Comparison of ENCODE assay signal across 36 cellular contexts in the genomic region with DNA sequence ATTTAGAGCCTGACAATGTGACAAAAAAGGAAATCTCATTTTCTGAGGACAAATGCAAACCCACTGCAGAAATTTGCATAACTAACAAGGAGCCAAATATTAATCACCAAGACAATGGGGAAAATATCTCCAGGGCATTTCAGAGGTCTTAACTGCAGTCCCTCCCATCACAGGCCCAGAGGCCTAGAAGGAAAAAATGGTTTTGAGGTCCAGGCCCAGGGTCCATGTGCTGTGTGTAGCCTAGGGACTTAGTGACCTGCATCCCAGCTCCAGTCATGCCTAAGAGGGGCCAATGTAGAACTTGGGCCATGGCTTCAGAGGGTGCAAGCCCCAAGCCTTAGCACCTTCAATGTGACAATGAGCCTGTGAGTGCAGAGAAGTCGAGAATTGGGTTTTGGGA. TPM values are rescaled to one million over a fixed set of nuclear protein-coding genes. Genes with fewer than 3 reads are reported as not detected.
DNase-seq lines count a peak whose midpoint lies in the region; ATAC-seq, FAIRE-seq and TF ChIP-seq lines count a peak whose summit lies in the region.
"Had no signal": no experiment of that assay in that cellular context is flagged by ENCODE, and none has a peak within 500 bp of the region (broad histone marks: within the 10 kb centered on the region; RNA-seq: fewer than 3 reads in every experiment).

No MANE protein-coding gene starts in this region.

- H3K9me3 Mint-ChIP-seq in astrocyte (ENCODE audit: unreplicated experiment) = no peaks in the 10 kb centered on the region
- H3K9me3 Mint-ChIP-seq in WTC11 = peaks cover 30% of the 10 kb centered on the region

- ATAC-seq in WTC11 = no peak
- no peak for ATAC-seq in mucosa of descending colon
- ATAC-seq: A549; CD8-positive, alpha-beta T cell had no signal

- H3K9me3 ChIP-seq in HEK293 (ENCODE audit: control insufficient read depth, insufficient read depth, low read depth, low read length) (peaks cover 2% of the 10 kb centered on the region), astrocyte (ENCODE audit: insufficient read depth, low read depth, low read length) (no peaks in the 10 kb centered on the region), mucosa of descending colon (no peaks in the 10 kb centered on the region)
- H3K9me3 ChIP-seq: A549, BE2C, Caco-2 had no signal

- no peak for TF ChIP-seq CTCF in HEK293 (tag by site-specific recombination; IDR thresholded peaks at IDR 0.05)
- no peak for TF ChIP-seq CTCF in astrocyte (IDR thresholded peaks at IDR 0.05; ENCODE audit: insufficient read depth, low read depth, low read length)
- TF ChIP-seq CTCF in WTC11 (IDR thresholded peaks at IDR 0.05) = no peak
- TF ChIP-seq CTCF in mucosa of descending colon (IDR thresholded peaks at IDR 0.05) = no peak

- no peaks in the 10 kb centered on the region for H4K20me1 ChIP-seq in astrocyte (ENCODE audit: insufficient read depth, low read length)
- H4K20me1 ChIP-seq: BLaER1; BLaER1 treated with 17β-estradiol and CSF1 and Interleukin-3, amounts not matched to agents 10 nM and 100 nM had no signal

- H3K4me3 ChIP-seq in HEK293 (ENCODE audit: low read depth, low read length) = no peak overlapping the region
- H3K4me3 ChIP-seq in astrocyte (ENCODE audit: insufficient read depth, low read depth, low read length) = no peak overlapping the region
- no peak overlapping the region for H3K4me3 ChIP-seq in mucosa of descending colon
- H3K4me3 ChIP-seq: A549; BLaER1; BLaER1 treated with 17β-estradiol and CSF1 and Interleukin-3, amounts not matched to agents 10 nM and 100 nM had no signal

- peak; percentile 66 for FAIRE-seq in astrocyte (lab: Jason Lieb, UNC)
- FAIRE-seq: A204.1, A549, D721Med had no signal

- H3K36me3 Mint-ChIP-seq in astrocyte (ENCODE audit: low read depth, unreplicated experiment) (no peaks in the 10 kb centered on the region), WTC11 (peaks cover 20% of the 10 kb centered on the region)
- H3K36me3 Mint-ChIP-seq: CD14-positive monocyte; CD4-positive, CD25-positive, alpha-beta regulatory T cell had no signal

- H3K36me3 ChIP-seq in HEK293 (ENCODE audit: control insufficient read depth in 2 of 2, insufficient read depth in 1 of 2, low read length in 2 of 2) (no peaks in the 10 kb centered on the region), astrocyte (ENCODE audit: insufficient read depth, low read length) (no peaks in the 10 kb centered on the region), mucosa of descending colon (ENCODE audit: low read depth) (no peaks in the 10 kb centered on the region)
- H3K36me3 ChIP-seq: BE2C; BLaER1; BLaER1 treated with 17β-estradiol and CSF1 and Interleukin-3, amounts not matched to agents 10 nM and 100 nM had no signal

- H2AFZ ChIP-seq in astrocyte (ENCODE audit: low read depth, low read length) = no peak overlapping the region

- H3K27me3 Mint-ChIP-seq in astrocyte (ENCODE audit: low read depth, unreplicated experiment) = no peaks in the 10 kb centered on the region
- no peaks in the 10 kb centered on the region for H3K27me3 Mint-ChIP-seq in WTC11 (ENCODE audit: low read depth)
- H3K27me3 Mint-ChIP-seq: B cell; CD4-positive, alpha-beta memory T cell; CD4-positive, alpha-beta T cell had no signal

- H3K4me2 ChIP-seq in astrocyte (ENCODE audit: low read length) = no peak overlapping the region
- H3K4me2 ChIP-seq: A549; BLaER1; BLaER1 treated with 17β-estradiol and CSF1 and Interleukin-3, amounts not matched to agents 10 nM and 100 nM had no signal

- H3K4me1 Mint-ChIP-seq in astrocyte (ENCODE audit: low read depth, unreplicated experiment) (no peaks in the 10 kb centered on the region), WTC11 (peaks cover 19% of the 10 kb centered on the region)
- H3K4me1 Mint-ChIP-seq: CD14-positive monocyte; CD4-positive, CD25-positive, alpha-beta regulatory T cell; CD8-positive, alpha-beta memory T cell had no signal

- DNase-seq in astrocyte (ENCODE audit: low read depth) = no peak
- no peak for DNase-seq in WTC11 (ENCODE audit: low spot score)
- no peak for DNase-seq in mucosa of descending colon
- DNase-seq: 8988T; ACHN; AML-193; BE2C; C1 segment of cervical spinal cord; Caco-2; Calu3; CD4-positive, alpha-beta memory T cell; CD4-positive, alpha-beta T cell; CD4-positive, CD25-positive, alpha-beta regulatory T cell; CD8-positive, alpha-beta memory T cell; CD8-positive, alpha-beta T cell; COR-L47; DMS 273 treated with DMSO at 0.1 percent for 48 hours; DMS153; DMS53; DMS79; DMS79 treated with DMSO at 0.1 percent for 48 hours; DND-41; EL had no signal

- H3K27ac ChIP-seq in HEK293 (ENCODE audit: extremely low read depth, low read depth, low read length) (no peak overlapping the region), astrocyte (ENCODE audit: low read depth, low read length) (no peak overlapping the region)
- H3K27ac ChIP-seq: 22Rv1; A549; BLaER1; BLaER1 treated with 17β-estradiol and CSF1 and Interleukin-3, amounts not matched to agents 10 nM and 100 nM; C4-2B had no signal

- no peaks in the 10 kb centered on the region for H3K27me3 ChIP-seq in astrocyte (ENCODE audit: insufficient read depth, low read length)
- H3K27me3 ChIP-seq: BE2C had no signal

- CTCF ChIA-PET in HEK293 (lab: Yijun Ruan, JAX) = interaction anchor here (0.6 kb wide), 1 partner anchor 1091 kb away, joined by 3 read pairs; no protein-coding TSS in a partner anchor
- CTCF ChIA-PET in WTC11 (lab: Charles Lee) = no interaction called here

- H3K4me3 Mint-ChIP-seq in astrocyte (ENCODE audit: unreplicated experiment) = no peak overlapping the region
- H3K4me3 Mint-ChIP-seq in WTC11 = no peak overlapping the region
- H3K4me3 Mint-ChIP-seq: B cell; CD14-positive monocyte; CD4-positive, alpha-beta memory T cell; CD4-positive, alpha-beta T cell; CD4-positive, CD25-positive, alpha-beta regulatory T cell; CD8-positive, alpha-beta memory T cell; CD8-positive, alpha-beta T cell had no signal

- POLR2A ChIA-PET in HEK293 (lab: Yijun Ruan, JAX) (no interaction called here), WTC11 (lab: Charles Lee) (no interaction called here)

- no peak overlapping the region for H3K27ac Mint-ChIP-seq in astrocyte (ENCODE audit: unreplicated experiment)
- H3K27ac Mint-ChIP-seq in WTC11 = no peak overlapping the region
- H3K27ac Mint-ChIP-seq: B cell; CD14-positive monocyte; CD4-positive, alpha-beta memory T cell; CD4-positive, alpha-beta T cell; CD4-positive, CD25-positive, alpha-beta regulatory T cell; CD8-positive, alpha-beta T cell had no signal

- no peaks in the 10 kb centered on the region for H3K79me2 ChIP-seq in astrocyte (ENCODE audit: insufficient read depth, low read length)

- H3K4me1 ChIP-seq in HEK293 (ENCODE audit: control insufficient read depth, insufficient read depth, low read length) = no peaks in the 10 kb centered on the region
- H3K4me1 ChIP-seq in astrocyte (ENCODE audit: insufficient read depth, low read length) = no peaks in the 10 kb centered on the region
- no peaks in the 10 kb centered on the region for H3K4me1 ChIP-seq in mucosa of descending colon (ENCODE audit: low read depth)
- H3K4me1 ChIP-seq: A549, BE2C, BLaER1, Caco-2 had no signal

- no peak overlapping the region for H3K9ac ChIP-seq in astrocyte (ENCODE audit: low read length)
- H3K9ac ChIP-seq: BLaER1; BLaER1 treated with 17β-estradiol and CSF1 and Interleukin-3, amounts not matched to agents 10 nM and 100 nM had no signal

- intact Hi-C loops in mucosa of descending colon (cut with DNase I, micrococcal nuclease) = no loop called here

TF ChIP-seq in HEK293, 187 proteins besides CTCF, POLR2A, EP300 and RAD21:
- TF ChIP-seq ZNF626 (tag by site-specific recombination; IDR thresholded peaks at IDR 0.05) = no peak
- TF ChIP-seq ZNF585B (tag by site-specific recombination; IDR thresholded peaks at IDR 0.05) = peak; percentile 91

TF ChIP-seq in WTC11, 78 proteins besides CTCF, POLR2A, EP300 and RAD21 (continues in another document):
- TF ChIP-seq RORB (CRISPR knock-in tag; IDR thresholded peaks at IDR 0.05) = no peak
- no peak for TF ChIP-seq FOXP1 (CRISPR knock-in tag; IDR thresholded peaks at IDR 0.05; ENCODE audit: borderline replicate concordance)
- TF ChIP-seq ZNF263 (CRISPR knock-in tag; IDR thresholded peaks at IDR 0.05; ENCODE audit: low read depth) = no peak
- no peak for TF ChIP-seq HMGA2 (CRISPR knock-in tag; IDR thresholded peaks at IDR 0.05)
- TF ChIP-seq, protein P1, sequence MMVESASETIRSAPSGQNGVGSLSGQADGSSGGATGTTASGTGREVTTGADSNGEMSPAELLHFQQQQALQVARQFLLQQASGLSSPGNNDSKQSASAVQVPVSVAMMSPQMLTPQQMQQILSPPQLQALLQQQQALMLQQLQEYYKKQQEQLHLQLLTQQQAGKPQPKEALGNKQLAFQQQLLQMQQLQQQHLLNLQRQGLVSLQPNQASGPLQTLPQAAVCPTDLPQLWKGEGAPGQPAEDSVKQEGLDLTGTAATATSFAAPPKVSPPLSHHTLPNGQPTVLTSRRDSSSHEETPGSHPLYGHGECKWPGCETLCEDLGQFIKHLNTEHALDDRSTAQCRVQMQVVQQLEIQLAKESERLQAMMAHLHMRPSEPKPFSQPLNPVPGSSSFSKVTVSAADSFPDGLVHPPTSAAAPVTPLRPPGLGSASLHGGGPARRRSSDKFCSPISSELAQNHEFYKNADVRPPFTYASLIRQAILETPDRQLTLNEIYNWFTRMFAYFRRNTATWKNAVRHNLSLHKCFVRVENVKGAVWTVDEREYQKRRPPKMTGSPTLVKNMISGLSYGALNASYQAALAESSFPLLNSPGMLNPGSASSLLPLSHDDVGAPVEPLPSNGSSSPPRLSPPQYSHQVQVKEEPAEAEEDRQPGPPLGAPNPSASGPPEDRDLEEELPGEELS (CRISPR knock-in tag; IDR thresholded peaks at IDR 0.05) = no peak
- TF ChIP-seq, protein P2, sequence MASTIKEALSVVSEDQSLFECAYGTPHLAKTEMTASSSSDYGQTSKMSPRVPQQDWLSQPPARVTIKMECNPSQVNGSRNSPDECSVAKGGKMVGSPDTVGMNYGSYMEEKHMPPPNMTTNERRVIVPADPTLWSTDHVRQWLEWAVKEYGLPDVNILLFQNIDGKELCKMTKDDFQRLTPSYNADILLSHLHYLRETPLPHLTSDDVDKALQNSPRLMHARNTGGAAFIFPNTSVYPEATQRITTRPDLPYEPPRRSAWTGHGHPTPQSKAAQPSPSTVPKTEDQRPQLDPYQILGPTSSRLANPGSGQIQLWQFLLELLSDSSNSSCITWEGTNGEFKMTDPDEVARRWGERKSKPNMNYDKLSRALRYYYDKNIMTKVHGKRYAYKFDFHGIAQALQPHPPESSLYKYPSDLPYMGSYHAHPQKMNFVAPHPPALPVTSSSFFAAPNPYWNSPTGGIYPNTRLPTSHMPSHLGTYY (CRISPR knock-in tag; IDR thresholded peaks at IDR 0.05) = no peak
- TF ChIP-seq TEAD4 (CRISPR knock-in tag; IDR thresholded peaks at IDR 0.05) = no peak

RNA-seq across cellular contexts. Expression of a gene that starts 44.2 kb away (rescaled TPM):
- total RNA-seq in astrocyte (not detected in 2 replicates), WTC11 (2021) (0.09 to 0.23 TPM in 2 of 3 replicates, not detected in the other), mucosa of descending colon (1 to 10 TPM in 2 of 3 donors, under 1 TPM in 1; 0.82 to 2.5 (median 2.3) TPM)
- total RNA-seq: A172, A673, Caco-2, Calu3, Daoy had no signal
